Comparison of ENCODE assay signal across 11 cellular contexts in genomic region chr10:77635402-77636227, GRCh38. TPM values are rescaled to one million over a fixed set of nuclear protein-coding genes. Genes with fewer than 3 reads are reported as not detected.
DNase-seq lines count a peak whose midpoint lies in the region; ATAC-seq and TF ChIP-seq lines count a peak whose summit lies in the region.
"Had no signal": no experiment of that assay in that cellular context is flagged by ENCODE, and none has a peak within 500 bp of the region (broad histone marks: within the 10 kb centered on the region; RNA-seq: fewer than 3 reads in every experiment).

No MANE protein-coding gene starts in this region.

- no peak overlapping the region for H2BK120ac ChIP-seq in H9 (ENCODE audit: low read depth, low read length, poor library complexity, severe bottlenecking)

- H2BK15ac ChIP-seq in H9 (ENCODE audit: low read depth, low read length) = no peak overlapping the region

- H3K56ac ChIP-seq in H9 (ENCODE audit: insufficient read length, low read depth, low read length) = no peak overlapping the region

- H3K4me1 ChIP-seq in H9 (ENCODE audit: insufficient read depth, low read length) = no peaks in the 10 kb centered on the region; the same call in 1 of the 2 replicates
- H3K4me1 ChIP-seq in iPS-18a (ENCODE audit: control insufficient read depth, low read depth, low read length) = peaks cover 17% of the 10 kb centered on the region
- H3K4me1 ChIP-seq in stomach = peaks cover 9 to 68% (median 42%) of the 10 kb centered on the region in 4 donors
- no peaks in the 10 kb centered on the region for H3K4me1 ChIP-seq in CD4-positive, alpha-beta memory T cell (ENCODE audit: insufficient read depth, low read length)
- H3K4me1 ChIP-seq: adrenal gland had no signal

- H3K36me3 Mint-ChIP-seq in H9 (ENCODE audit: insufficient read depth in 1 of 3, low read depth in 3 of 3) = no peaks in the 10 kb centered on the region; a peak in 1 of 7 replicates
- no peaks in the 10 kb centered on the region for H3K36me3 Mint-ChIP-seq in WTC11
- H3K36me3 Mint-ChIP-seq in CD4-positive, alpha-beta memory T cell = no peaks in the 10 kb centered on the region
- no peaks in the 10 kb centered on the region for H3K36me3 Mint-ChIP-seq in stimulated activated memory B cell treated with anti-CD40 and anti-IgM and Interleukin-4, amounts not matched to agents 10 μg/mL and 1 μg/mL and 100 μg/mL, for 72 hours

- H3K9me3 Mint-ChIP-seq in H9 = no peaks in the 10 kb centered on the region
- no peaks in the 10 kb centered on the region for H3K9me3 Mint-ChIP-seq in WTC11
- no peaks in the 10 kb centered on the region for H3K9me3 Mint-ChIP-seq in CD4-positive, alpha-beta memory T cell
- no peaks in the 10 kb centered on the region for H3K9me3 Mint-ChIP-seq in stimulated activated memory B cell treated with anti-CD40 and anti-IgM and Interleukin-4, amounts not matched to agents 10 μg/mL and 1 μg/mL and 100 μg/mL, for 72 hours

- CTCF ChIA-PET in WTC11 (lab: Charles Lee) = interaction anchor here (1.0 to 6.5 kb wide), 9 partner anchors 9 to 470 kb away, joined by 3 to 50 read pairs (median 8); no protein-coding TSS in a partner anchor
- CTCF ChIA-PET in CD4-positive, alpha-beta memory T cell (lab: Charles Lee; ENCODE audit: partially characterized antibody) = interaction anchor here (1.0 kb wide), 1 partner anchor 470 kb away, joined by 3 read pairs; no protein-coding TSS in a partner anchor

- H3K4me3 Mint-ChIP-seq in H9 (peak overlapping the region; percentile 88 to 100), WTC11 (peak overlapping the region; percentile 98)
- H3K4me3 Mint-ChIP-seq in CD4-positive, alpha-beta memory T cell = peak overlapping the region in 1 of 8 donors; percentile 22
- no peak overlapping the region for H3K4me3 Mint-ChIP-seq in stimulated activated memory B cell treated with anti-CD40 and anti-IgM and Interleukin-4, amounts not matched to agents 10 μg/mL and 1 μg/mL and 100 μg/mL, for 72 hours

- H3K4me1 Mint-ChIP-seq in H9 (peaks cover 27 to 31% of the 10 kb centered on the region in 2 experiments), WTC11 (peaks cover 28% of the 10 kb centered on the region)
- peaks cover 2 to 18% (median 10%) of the 10 kb centered on the region in 4 donors for H3K4me1 Mint-ChIP-seq in CD4-positive, alpha-beta memory T cell
- peaks cover 24% of the 10 kb centered on the region for H3K4me1 Mint-ChIP-seq in stimulated activated memory B cell treated with anti-CD40 and anti-IgM and Interleukin-4, amounts not matched to agents 10 μg/mL and 1 μg/mL and 100 μg/mL, for 72 hours

- peaks cover 37% of the 10 kb centered on the region for H3K27me3 ChIP-seq in H9 (ENCODE audit: insufficient read depth, low read length)
- H3K27me3 ChIP-seq in iPS-18a (ENCODE audit: control insufficient read depth, insufficient read depth, low read length) = peaks cover 64% of the 10 kb centered on the region
- H3K27me3 ChIP-seq in stomach = peaks cover 0 to 80% (median 34%) of the 10 kb centered on the region in 3 donors
- H3K27me3 ChIP-seq in CD4-positive, alpha-beta memory T cell (ENCODE audit: insufficient read depth, low read length) = peaks cover 5% of the 10 kb centered on the region

- intact Hi-C loops in stomach (cut with DNase I; ENCODE audit: low total_unique reads) = no loop called here
- intact Hi-C loops in CD4-positive, alpha-beta memory T cell (cut with micrococcal nuclease) = no loop called here

- H3K14ac ChIP-seq in H9 (ENCODE audit: insufficient read depth, low read length) = no peak overlapping the region

- no peak overlapping the region for H3K27ac Mint-ChIP-seq in H9
- H3K27ac Mint-ChIP-seq in WTC11 = no peak overlapping the region
- H3K27ac Mint-ChIP-seq in CD4-positive, alpha-beta memory T cell = no peak overlapping the region
- H3K27ac Mint-ChIP-seq in stimulated activated memory B cell treated with anti-CD40 and anti-IgM and Interleukin-4, amounts not matched to agents 10 μg/mL and 1 μg/mL and 100 μg/mL, for 72 hours = no peak overlapping the region

- no peak overlapping the region for H2AK5ac ChIP-seq in H9 (ENCODE audit: insufficient read length, low read length)

- POLR2A ChIA-PET in WTC11 (lab: Charles Lee) = interaction anchor here (1.0 to 1.2 kb wide), 2 partner anchors 9 to 249 kb away, joined by 3 to 4 read pairs; no protein-coding TSS in a partner anchor
- POLR2A ChIA-PET in CD4-positive, alpha-beta memory T cell (lab: Charles Lee; ENCODE audit: partially characterized antibody) = no interaction called here

- no peak overlapping the region for H3K4ac ChIP-seq in H9 (ENCODE audit: low read depth, low read length)

- H2BK12ac ChIP-seq in H9 (ENCODE audit: insufficient read length, low read depth, low read length) = no peak overlapping the region

- TF ChIP-seq CTCF in H9 (conservative IDR thresholded peaks at IDR 0.05) (no peak), WTC11 (IDR thresholded peaks at IDR 0.05) (no peak), stomach (IDR thresholded peaks at IDR 0.05) (no peak)

- H3K23ac ChIP-seq in H9 (ENCODE audit: insufficient read length, low read depth, low read length) = no peak overlapping the region

- DNase-seq in H9 = peak; percentile 33
- DNase-seq in WTC11 (ENCODE audit: low spot score) = no peak
- DNase-seq in stomach = no peak
- no peak for DNase-seq in ecto neural progenitor cell (ENCODE audit: low spot score)
- DNase-seq in CD4-positive, alpha-beta memory T cell = no peak
- no peak for DNase-seq in cortex of kidney (lab: John Stamatoyannopoulos, UW)
- DNase-seq: adrenal gland, NCI-H82 had no signal

- H2BK20ac ChIP-seq in H9 (ENCODE audit: low read depth, low read length, poor library complexity, severe bottlenecking) = no peak overlapping the region

- H3K79me1 ChIP-seq in H9 (ENCODE audit: insufficient read depth, low read depth, low read length, poor library complexity, severe bottlenecking) = no peaks in the 10 kb centered on the region

- H4K8ac ChIP-seq in H9 (replicated peaks; ENCODE audit: insufficient read length, low read depth, low read length) = no peak overlapping the region

- H3K36me3 ChIP-seq in iPS-18a (ENCODE audit: control insufficient read depth, low read depth, low read length) = no peaks in the 10 kb centered on the region
- H3K36me3 ChIP-seq in stomach = no peaks in the 10 kb centered on the region
- H3K36me3 ChIP-seq in CD4-positive, alpha-beta memory T cell (ENCODE audit: insufficient read depth, low read length) = no peaks in the 10 kb centered on the region
- H3K36me3 ChIP-seq: adrenal gland, tibial nerve had no signal

- H4K5ac ChIP-seq in H9 (ENCODE audit: insufficient read length, low read depth, low read length) = no peak overlapping the region

- no peak for TF ChIP-seq EP300 in stomach (IDR thresholded peaks at IDR 0.05)

- no peak overlapping the region for H2BK5ac ChIP-seq in H9 (ENCODE audit: insufficient read length, low read length)

- H3K4me3 ChIP-seq in iPS-18a (ENCODE audit: low read length) (peak overlapping the region; percentile 70), stomach (peak overlapping the region; percentile 56 to 62 (median 60))
- H3K4me3 ChIP-seq in CD4-positive, alpha-beta memory T cell (ENCODE audit: low read length in 2 of 2) = no peak overlapping the region

- no peak overlapping the region for H3K9ac ChIP-seq in H9 (ENCODE audit: extremely low read depth, insufficient read length, low read length)
- H3K9ac ChIP-seq in iPS-18a (ENCODE audit: low read length) = no peak overlapping the region

- no peak overlapping the region for H2AFZ ChIP-seq in H9 (ENCODE audit: low read length)

- H3T11ph ChIP-seq in H9 (ENCODE audit: low read length) = no peak overlapping the region

- H3K79me2 ChIP-seq in H9 (ENCODE audit: insufficient read depth, low read length) = no peaks in the 10 kb centered on the region

- no peaks in the 10 kb centered on the region for H4K20me1 ChIP-seq in H9 (ENCODE audit: control insufficient read depth, insufficient read depth, insufficient read length)

- H3K27ac ChIP-seq in H9 (ENCODE audit: insufficient read length, low read depth, low read length) (no peak overlapping the region), iPS-18a (ENCODE audit: low read length) (no peak overlapping the region), stomach (peak overlapping the region in 4 of 5 donors; percentile 70 to 84 (median 73))
- no peak overlapping the region for H3K27ac ChIP-seq in CD4-positive, alpha-beta memory T cell (ENCODE audit: low read depth, low read length)
- H3K27ac ChIP-seq: tibial nerve had no signal

- peak overlapping the region; percentile 69 for H3K4me2 ChIP-seq in H9 (ENCODE audit: insufficient read depth, insufficient read length, low read length)

- TF ChIP-seq POLR2A in stomach (IDR thresholded peaks at IDR 0.05) = no peak

- H4K91ac ChIP-seq in H9 (ENCODE audit: insufficient read length, low read depth, low read length) = no peak overlapping the region

- no CpG with 5 or more reads among the region's 13 CpGs for WGBS in H9 (ENCODE audit: extremely low coverage, insufficient read length, low lambda C conversion rate)
- 38 to 54% (median 41%) methylated on average over 13 of the region's 13 CpGs for WGBS in stomach, 5 donors

- H3K23me2 ChIP-seq in H9 (ENCODE audit: insufficient read length, low read depth, low read length, poor library complexity, severe bottlenecking) = peaks cover 20% of the 10 kb centered on the region

- peak; percentile 8 for ATAC-seq in WTC11
- no peak for ATAC-seq in stimulated activated memory B cell treated with anti-CD40 and anti-IgM and Interleukin-4, amounts not matched to agents 10 μg/mL and 1 μg/mL and 100 μg/mL, for 72 hours

- H3K9me3 ChIP-seq in H9 (ENCODE audit: control insufficient read depth, low read depth, low read length) (no peaks in the 10 kb centered on the region), iPS-18a (ENCODE audit: control insufficient read depth, low read depth, low read length) (no peaks in the 10 kb centered on the region), stomach (no peaks in the 10 kb centered on the region)
- H3K9me3 ChIP-seq in CD4-positive, alpha-beta memory T cell (ENCODE audit: control insufficient read depth in 1 of 2, low read length in 2 of 2) = no peaks in the 10 kb centered on the region
- H3K9me3 ChIP-seq: adrenal gland, tibial nerve had no signal

- H3K27me3 Mint-ChIP-seq in H9 (ENCODE audit: low read depth) (peaks cover 75% of the 10 kb centered on the region), WTC11 (ENCODE audit: low read depth) (peaks cover 66% of the 10 kb centered on the region)
- peaks cover 38 to 45% of the 10 kb centered on the region in 2 donors for H3K27me3 Mint-ChIP-seq in CD4-positive, alpha-beta memory T cell
- H3K27me3 Mint-ChIP-seq in stimulated activated memory B cell treated with anti-CD40 and anti-IgM and Interleukin-4, amounts not matched to agents 10 μg/mL and 1 μg/mL and 100 μg/mL, for 72 hours = peaks cover 66% of the 10 kb centered on the region

- no peak overlapping the region for H3K18ac ChIP-seq in H9 (ENCODE audit: insufficient read length, low read depth, low read length)

TF ChIP-seq in WTC11, 78 proteins besides CTCF, POLR2A, EP300 and RAD21:
- no peak for TF ChIP-seq TP53 (CRISPR knock-in tag; IDR thresholded peaks at IDR 0.05)
TF ChIP-seq in WTC11: peak in this region for 0.

RNA-seq across cellular contexts. Expression of gene KCNMA1, which starts 2.0 kb away (rescaled TPM):
- total RNA-seq in H9 (2021) (1.7 and 2.0 TPM in 2 replicates), WTC11 (2021) (4.1 to 7.3 TPM (median 5.3 TPM) in 3 replicates), stomach (100 to 1,000 TPM in 2 of 5 donors, 10 to 100 TPM in 3; 41.4 to 155 (median 76.9) TPM)
- polyA plus RNA-seq in stomach = 10 to 100 TPM in 1 of 3 donors, 1 to 10 TPM in 1, under 1 TPM in 1; 0.92 to 26.0 (median 2.8) TPM
- not detected for total RNA-seq in CD4-positive, alpha-beta memory T cell
- under 1 TPM in 1 of 2 donors, not detected in 1; 0.26 TPM for polyA plus RNA-seq in CD4-positive, alpha-beta memory T cell

Comparison
In these comparisons a context has a peak if more than half of its experiments do, and no peak if none do; other contexts are left out.
1. H3K27ac ChIP-seq: peak in stomach (4 of 5); none in H9 (single experiment), iPS-18a (single experiment) and CD4-positive, alpha-beta memory T cell (single experiment).
2. H3K4me3 ChIP-seq: peak in iPS-18a (single experiment) and stomach (4 of 4); none in CD4-positive, alpha-beta memory T cell (0 of 2).